In genomic region chr10:47384148-47384921, GRCh38 we compare ENCODE assay signal across 1 cellular context.
A peak's percentile ranks its signal among the peaks of the same experiment; 100 is the strongest.
TF ChIP-seq lines count a peak whose summit lies in the region.

Gene ZNF488, minus strand, starts transcription at chr10:47384293. Its CDS starts 15,464 bp downstream, at chr10:47368829.

TF ChIP-seq in K562, 482 proteins besides CTCF, POLR2A, EP300 and RAD21 (continued from another document and continues in another):
- no peak for TF ChIP-seq ZBTB40 (IDR thresholded peaks at IDR 0.05)
- no peak for TF ChIP-seq ZBTB40 (CRISPR knock-in tag; IDR thresholded peaks at IDR 0.05)
- TF ChIP-seq ARID3A (IDR thresholded peaks at IDR 0.05; ENCODE audit: borderline replicate concordance, low read depth, low read length), result no peak
- no peak for TF ChIP-seq ZNF3 (CRISPR knock-in tag; IDR thresholded peaks at IDR 0.05)
- TF ChIP-seq ZNF232 (CRISPR knock-in tag; IDR thresholded peaks at IDR 0.05), result no peak
- no peak for TF ChIP-seq RFX1 (IDR thresholded peaks at IDR 0.05)
- no peak for TF ChIP-seq CHD7 (IDR thresholded peaks at IDR 0.05; ENCODE audit: low read depth, low read length)
- TF ChIP-seq TSC22D4 (tag; IDR thresholded peaks at IDR 0.05), result no peak
- TF ChIP-seq SNRNP70 (optimal IDR thresholded peaks at IDR 0.05; ENCODE audit: low read depth, low read length), result no peak
- no peak for TF ChIP-seq HMG20B (CRISPR knock-in tag; IDR thresholded peaks at IDR 0.05)
- no peak for TF ChIP-seq ZNF830 (CRISPR knock-in tag; IDR thresholded peaks at IDR 0.05)
- no peak for TF ChIP-seq ZFP30 (CRISPR knock-in tag; IDR thresholded peaks at IDR 0.05; ENCODE audit: borderline replicate concordance)
- TF ChIP-seq, protein P1, sequence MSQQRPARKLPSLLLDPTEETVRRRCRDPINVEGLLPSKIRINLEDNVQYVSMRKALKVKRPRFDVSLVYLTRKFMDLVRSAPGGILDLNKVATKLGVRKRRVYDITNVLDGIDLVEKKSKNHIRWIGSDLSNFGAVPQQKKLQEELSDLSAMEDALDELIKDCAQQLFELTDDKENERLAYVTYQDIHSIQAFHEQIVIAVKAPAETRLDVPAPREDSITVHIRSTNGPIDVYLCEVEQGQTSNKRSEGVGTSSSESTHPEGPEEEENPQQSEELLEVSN (IDR thresholded peaks at IDR 0.05; ENCODE audit: borderline replicate concordance in 1 of 2, extremely low read depth in 1 of 2, insufficient read depth in 1 of 2, insufficient read length in 1 of 2, low read depth in 1 of 2, low read length in 1 of 2, poor library complexity in 1 of 2, severe bottlenecking in 1 of 2), result peak; percentile 58 to 83
- TF ChIP-seq VEZF1 (CRISPR knock-in tag; IDR thresholded peaks at IDR 0.05), result peak; percentile 74
- TF ChIP-seq ZNF551 (CRISPR knock-in tag; IDR thresholded peaks at IDR 0.05), result no peak
- no peak for TF ChIP-seq ZC3H4 (CRISPR knock-in tag; IDR thresholded peaks at IDR 0.05; ENCODE audit: borderline replicate concordance)
- TF ChIP-seq ZEB2 (IDR thresholded peaks at IDR 0.05), result no peak
- TF ChIP-seq, protein P2, sequence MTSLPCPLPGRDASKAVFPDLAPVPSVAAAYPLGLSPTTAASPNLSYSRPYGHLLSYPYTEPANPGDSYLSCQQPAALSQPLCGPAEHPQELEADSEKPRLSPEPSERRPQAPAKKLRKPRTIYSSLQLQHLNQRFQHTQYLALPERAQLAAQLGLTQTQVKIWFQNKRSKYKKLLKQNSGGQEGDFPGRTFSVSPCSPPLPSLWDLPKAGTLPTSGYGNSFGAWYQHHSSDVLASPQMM (CRISPR knock-in tag; IDR thresholded peaks at IDR 0.05), result no peak
- no peak for TF ChIP-seq ZC3H11A (IDR thresholded peaks at IDR 0.05; ENCODE audit: low read depth, low read length)
